ENCODE assay signal across 17 cellular contexts in genomic region chr2:98453531-98453930, GRCh38. TPM values are rescaled to one million over a fixed set of nuclear protein-coding genes. Genes with fewer than 3 reads are reported as not detected.
A peak's percentile ranks its signal among the peaks of the same experiment; 100 is the strongest.
DNase-seq lines count a peak whose midpoint lies in the region; ATAC-seq and TF ChIP-seq lines count a peak whose summit lies in the region.
"Had no signal": no experiment of that assay in that cellular context is flagged by ENCODE, and none has a peak within 500 bp of the region (broad histone marks: within the 10 kb centered on the region; RNA-seq: fewer than 3 reads in every experiment).

No MANE protein-coding gene starts in this region.

- no peak overlapping the region for H3K4me3 ChIP-seq in BLaER1 treated with 17β-estradiol and CSF1 and Interleukin-3, amounts not matched to agents 10 nM and 100 nM
- H3K4me3 ChIP-seq in DOHH2 (ENCODE audit: low read length): peak overlapping the region; percentile 25; the same call in 1 of the 2 replicates
- H3K4me3 ChIP-seq: cardiac muscle cell had no signal

- no peak overlapping the region for H3K4me3 Mint-ChIP-seq in activated CD4-positive, alpha-beta memory T cell treated with anti-CD3 and anti-CD28 coated beads, Interleukin-2, amount 10 ng/mL, durations not matched to agents 7 days and 5 days
- H3K4me3 Mint-ChIP-seq in memory B cell: no peak overlapping the region

- no peak for DNase-seq in activated CD4-positive, alpha-beta memory T cell treated with anti-CD3 and anti-CD28 coated beads, Interleukin-2, amount 10 ng/mL, durations not matched to agents 7 days and 5 days
- DNase-seq in memory B cell (ENCODE audit: low spot score in 2 of 2): no peak
- no peak for DNase-seq in GM13977 (ENCODE audit: low spot score)
- DNase-seq in NOMO-1 treated with dmso at 0.1 percent for 144 hours (lab: John Stamatoyannopoulos, UW; ENCODE audit: unreplicated experiment): no peak
- DNase-seq in stimulated activated CD4-positive, alpha-beta T cell treated with anti-CD3 and anti-CD28 coated beads, Interleukin-15, amount 100 ng/mL, for 24 hours: no peak
- DNase-seq in DMS 273 treated with DMSO at 0.1 percent for 48 hours (lab: John Stamatoyannopoulos, UW): no peak
- DNase-seq: BE2C, DMS79, foreskin fibroblast, left ventricle myocardium superior, NCI-H1436, NCI-H226, SHP77 treated with DMSO at 0.1 percent for 48 hours, substantia nigra had no signal

- no peaks in the 10 kb centered on the region for H3K9me3 Mint-ChIP-seq in activated CD4-positive, alpha-beta memory T cell treated with anti-CD3 and anti-CD28 coated beads, Interleukin-2, amount 10 ng/mL, durations not matched to agents 7 days and 5 days
- no peaks in the 10 kb centered on the region for H3K9me3 Mint-ChIP-seq in memory B cell

- in situ Hi-C loops in GM13977 (cut with MboI; ENCODE audit: low pct_unique_long_range_greater_than_20kb, low sequenced_read_pairs, unreplicated experiment): no loop called here

- H3K9me2 ChIP-seq in DOHH2 (replicated peaks; ENCODE audit: control insufficient read depth, low read length): no peaks in the 10 kb centered on the region

- CTCF ChIA-PET in activated CD4-positive, alpha-beta memory T cell treated with anti-CD3 and anti-CD28 coated beads, Interleukin-2, amount 10 ng/mL, durations not matched to agents 7 days and 5 days (lab: Charles Lee): interaction anchor here (1.2 to 6.0 kb wide), 4 partner anchors 11 to 34 kb away, joined by 3 to 33 read pairs (median 4); no protein-coding TSS in a partner anchor

- H3F3A ChIP-seq in DOHH2 (ENCODE audit: control insufficient read depth, insufficient read depth): no peaks in the 10 kb centered on the region

- no peak for ATAC-seq in memory B cell (ENCODE audit: low read depth)
- ATAC-seq: left ventricle myocardium superior had no signal

- H3K4me1 ChIP-seq in BLaER1 treated with 17β-estradiol and CSF1 and Interleukin-3, amounts not matched to agents 10 nM and 100 nM: peaks cover 64 to 83% (median 72%) of the 10 kb centered on the region in 10 experiments
- peaks cover 37% of the 10 kb centered on the region for H3K4me1 ChIP-seq in DOHH2 (ENCODE audit: control insufficient read depth, low read length)
- H3K4me1 ChIP-seq: BE2C had no signal

- no peaks in the 10 kb centered on the region for H3K9me3 ChIP-seq in BLaER1 treated with 17β-estradiol and CSF1 and Interleukin-3, amounts not matched to agents 10 nM and 100 nM (replicated peaks in 1 of 11)
- no peaks in the 10 kb centered on the region for H3K9me3 ChIP-seq in DOHH2 (ENCODE audit: control insufficient read depth, insufficient read depth, low read length)
- H3K9me3 ChIP-seq: BE2C had no signal

- H3K27ac ChIP-seq in BLaER1 treated with 17β-estradiol and CSF1 and Interleukin-3, amounts not matched to agents 10 nM and 100 nM: peak overlapping the region in 4 of 11 experiments; percentile 16 to 58 (median 34); a peak in 5 of 22 replicates
- H3K27ac ChIP-seq in DOHH2 (ENCODE audit: low read depth, low read length): no peak overlapping the region
- H3K27ac ChIP-seq: cardiac muscle cell had no signal

- H3K36me3 Mint-ChIP-seq in activated CD4-positive, alpha-beta memory T cell treated with anti-CD3 and anti-CD28 coated beads, Interleukin-2, amount 10 ng/mL, durations not matched to agents 7 days and 5 days (ENCODE audit: low read depth): peaks cover 45% of the 10 kb centered on the region
- H3K36me3 Mint-ChIP-seq in memory B cell: peaks cover 1% of the 10 kb centered on the region

- H3K36me3 ChIP-seq in BLaER1 treated with 17β-estradiol and CSF1 and Interleukin-3, amounts not matched to agents 10 nM and 100 nM: peaks cover 0 to 12% (median 0%) of the 10 kb centered on the region in 11 experiments; a peak in 4 of 22 replicates
- H3K36me3 ChIP-seq in DOHH2 (ENCODE audit: control insufficient read depth, low read length): no peaks in the 10 kb centered on the region
- H3K36me3 ChIP-seq: BE2C, cardiac muscle cell had no signal

- peaks cover 51 to 99% (median 74%) of the 10 kb centered on the region in 11 experiments; a peak in 20 of 22 replicates for H4K20me1 ChIP-seq in BLaER1 treated with 17β-estradiol and CSF1 and Interleukin-3, amounts not matched to agents 10 nM and 100 nM
- H4K20me1 ChIP-seq in DOHH2 (ENCODE audit: control insufficient read depth, insufficient read depth, low read depth, low read length): no peaks in the 10 kb centered on the region

- H3K27me3 Mint-ChIP-seq in activated CD4-positive, alpha-beta memory T cell treated with anti-CD3 and anti-CD28 coated beads, Interleukin-2, amount 10 ng/mL, durations not matched to agents 7 days and 5 days: no peaks in the 10 kb centered on the region
- H3K27me3 Mint-ChIP-seq in memory B cell: no peaks in the 10 kb centered on the region

- peaks cover 97% of the 10 kb centered on the region for H3K4me1 Mint-ChIP-seq in activated CD4-positive, alpha-beta memory T cell treated with anti-CD3 and anti-CD28 coated beads, Interleukin-2, amount 10 ng/mL, durations not matched to agents 7 days and 5 days
- peaks cover 35% of the 10 kb centered on the region for H3K4me1 Mint-ChIP-seq in memory B cell

- H3K27ac Mint-ChIP-seq in activated CD4-positive, alpha-beta memory T cell treated with anti-CD3 and anti-CD28 coated beads, Interleukin-2, amount 10 ng/mL, durations not matched to agents 7 days and 5 days: peak overlapping the region; percentile 67
- peak overlapping the region; percentile 94 for H3K27ac Mint-ChIP-seq in memory B cell

- peak overlapping the region; percentile 76 to 97 (median 85) for H3K4me2 ChIP-seq in BLaER1 treated with 17β-estradiol and CSF1 and Interleukin-3, amounts not matched to agents 10 nM and 100 nM
- H3K4me2 ChIP-seq in DOHH2 (ENCODE audit: low read length): peak overlapping the region; percentile 47

- TF ChIP-seq CTCF in DOHH2 (IDR thresholded peaks at IDR 0.05; ENCODE audit: low read depth, low read length, poor library complexity, severe bottlenecking) (no peak), GM13977 (IDR thresholded peaks at IDR 0.05; ENCODE audit: extremely low read depth, insufficient read depth, missing control alignments) (no peak)

- POLR2A ChIA-PET in activated CD4-positive, alpha-beta memory T cell treated with anti-CD3 and anti-CD28 coated beads, Interleukin-2, amount 10 ng/mL, durations not matched to agents 7 days and 5 days (lab: Charles Lee): interaction anchor here (1.1 to 23.7 kb wide), 6 partner anchors 1 to 154 kb away, joined by 3 to 500 read pairs (median 238); partner anchors contain the start of gene INPP4A

- peak overlapping the region in 3 of 11 experiments; percentile 1 to 40 (median 34); a peak in 2 of 22 replicates for H3K9ac ChIP-seq in BLaER1 treated with 17β-estradiol and CSF1 and Interleukin-3, amounts not matched to agents 10 nM and 100 nM

- H3K79me2 ChIP-seq in DOHH2 (ENCODE audit: control insufficient read depth, low read length): peaks cover 45% of the 10 kb centered on the region

- H3K27me3 ChIP-seq in BLaER1 treated with 17β-estradiol and CSF1 and Interleukin-3, amounts not matched to agents 10 nM and 100 nM: no peaks in the 10 kb centered on the region
- no peaks in the 10 kb centered on the region for H3K27me3 ChIP-seq in DOHH2 (ENCODE audit: control insufficient read depth, low read length)
- H3K27me3 ChIP-seq: BE2C, cardiac muscle cell had no signal

RNA-seq across cellular contexts. Expression of gene INPP4A, which starts 8.9 kb away (rescaled TPM):
- 100 to 1,000 TPM; 123 to 127 TPM for total RNA-seq in activated CD4-positive, alpha-beta memory T cell treated with anti-CD3 and anti-CD28 coated beads, Interleukin-2, amount 10 ng/mL, durations not matched to agents 7 days and 5 days
